Comparison of ENCODE assay signal across 29 cellular contexts in the genomic region with DNA sequence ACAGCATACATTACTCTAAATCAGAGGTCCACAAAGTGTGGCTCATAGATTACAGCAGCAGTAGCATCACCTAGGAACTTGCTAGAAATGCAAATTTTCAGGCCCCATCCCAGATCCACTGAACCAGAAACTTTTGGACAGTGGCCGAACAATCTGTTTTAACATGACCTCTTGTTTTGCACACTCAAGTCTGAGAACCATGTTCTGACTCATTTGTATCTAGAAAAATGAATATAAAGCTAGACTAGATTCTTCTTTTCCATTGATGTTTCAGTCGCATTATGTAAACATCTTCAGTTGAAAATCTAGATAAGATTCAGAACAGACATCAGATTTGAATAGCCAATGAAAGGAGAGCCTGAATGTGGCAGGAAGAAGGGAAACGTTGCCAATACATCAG.
DNase-seq lines count a peak whose midpoint lies in the region; ATAC-seq, FAIRE-seq and TF ChIP-seq lines count a peak whose summit lies in the region.
"Had no signal": no experiment of that assay in that cellular context is flagged by ENCODE, and none has a peak within 500 bp of the region (broad histone marks: within the 10 kb centered on the region; RNA-seq: fewer than 3 reads in every experiment).

No MANE protein-coding gene starts in this region.

- H3K9me3 ChIP-seq in astrocyte (ENCODE audit: insufficient read depth, low read depth, low read length) (no peaks in the 10 kb centered on the region), transverse colon (no peaks in the 10 kb centered on the region)
- H3K9me3 ChIP-seq: A549, heart right ventricle, lower lobe of right lung, SJCRH30 had no signal

- TF ChIP-seq CTCF in GM12865 (IDR thresholded peaks at IDR 0.05; ENCODE audit: insufficient read depth, low read depth, low read length, missing control alignments): no peak
- no peak for TF ChIP-seq CTCF in astrocyte (IDR thresholded peaks at IDR 0.05; ENCODE audit: insufficient read depth, low read depth, low read length)
- no peak for TF ChIP-seq CTCF in lower leg skin (IDR thresholded peaks at IDR 0.05)
- TF ChIP-seq CTCF in transverse colon (IDR thresholded peaks at IDR 0.05): no peak

- POLR2A ChIA-PET in T-cell (lab: Charles Lee): no interaction called here

- peak; percentile 22 for DNase-seq in GM12865 (ENCODE audit: low read depth)
- DNase-seq in astrocyte (ENCODE audit: low read depth): peak; percentile 18
- no peak for DNase-seq in T-cell
- no peak for DNase-seq in lower leg skin (ENCODE audit: low spot score in 2 of 2)
- DNase-seq in transverse colon: no peak
- DNase-seq: activated CD4-positive, alpha-beta T cell treated with anti-CD3 and anti-CD28 coated beads, Interleukin-2, amount 50 U/mL, for 4 hours; foreskin fibroblast; H7; heart right ventricle; kidney glomerular epithelial cell; lower lobe of right lung; NCI-H187; NCI-H748 treated with DMSO at 0.1 percent for 48 hours; SJCRH30; small intestine; stimulated activated CD4-positive, alpha-beta T cell treated with anti-CD3 and anti-CD28 coated beads, Interleukin-1b, Interleukin-23, amount 100 ng/mL, for 48 hours had no signal

- H3K4me1 Mint-ChIP-seq in astrocyte (ENCODE audit: low read depth, unreplicated experiment) (no peaks in the 10 kb centered on the region), T-cell (no peaks in the 10 kb centered on the region)

- FAIRE-seq in astrocyte (lab: Jason Lieb, UNC): no peak
- FAIRE-seq: A549, G401.6 had no signal

- no peak overlapping the region for H3K27ac Mint-ChIP-seq in astrocyte (ENCODE audit: unreplicated experiment)
- no peak overlapping the region for H3K27ac Mint-ChIP-seq in T-cell
- H3K27ac Mint-ChIP-seq: activated naive CD4-positive, alpha-beta T cell treated with anti-CD3 and anti-CD28 coated beads, Interleukin-2, amount 50 U/mL, for 72 hours; B cell; natural killer cell treated with Interleukin-12 subunit alpha and Interleukin-12 subunit beta and Interleukin-15 and Interleukin-18, amount 100 ng/mL, for 72 hours; T-helper 1 cell treated with Interleukin-12 subunit alpha and Interleukin-12 subunit beta and Interleukin-4 antibody, amounts not matched to agents 30 μg/mL and 1 μg/mL, for 36 hours; type B pancreatic cell had no signal

- no peak for TF ChIP-seq EP300 in transverse colon (IDR thresholded peaks at IDR 0.05; ENCODE audit: low read depth)

- intact Hi-C loops in lower leg skin (cut with DNase I; ENCODE audit: low total_unique reads) (no loop called here), transverse colon (cut with DNase I; ENCODE audit: low total_unique reads) (no loop called here)

- H4K20me1 ChIP-seq in astrocyte (ENCODE audit: insufficient read depth, low read length): no peaks in the 10 kb centered on the region

- H3K4me3 Mint-ChIP-seq in astrocyte (ENCODE audit: unreplicated experiment) (no peak overlapping the region), T-cell (no peak overlapping the region)
- H3K4me3 Mint-ChIP-seq: B cell; IgD-negative memory B cell; natural killer cell treated with Interleukin-12 subunit alpha and Interleukin-12 subunit beta and Interleukin-15 and Interleukin-18, amount 100 ng/mL, for 72 hours; T-helper 1 cell treated with Interleukin-12 subunit alpha and Interleukin-12 subunit beta and Interleukin-4 antibody, amounts not matched to agents 30 μg/mL and 1 μg/mL, for 36 hours; type B pancreatic cell had no signal

- peak; percentile 61 for ATAC-seq in GM21390 (IDR thresholded peaks at IDR 0.05; ENCODE audit: unreplicated experiment)
- peak; percentile 41 for ATAC-seq in HG03039 (IDR thresholded peaks at IDR 0.05; ENCODE audit: unreplicated experiment)
- no peak for ATAC-seq in T-cell (replicated peaks in 1 of 4)
- no peak for ATAC-seq in HG02870 (IDR thresholded peaks at IDR 0.05; ENCODE audit: unreplicated experiment)
- ATAC-seq: A549; activated naive CD4-positive, alpha-beta T cell treated with anti-CD3 and anti-CD28 coated beads, Interleukin-2, amount 50 U/mL, for 72 hours; heart right ventricle; lower lobe of right lung; natural killer cell treated with Interleukin-12 subunit alpha and Interleukin-12 subunit beta and Interleukin-15 and Interleukin-18, amount 100 ng/mL, for 72 hours had no signal

- no peak for TF ChIP-seq POLR2A in lower leg skin (IDR thresholded peaks at IDR 0.05)
- no peak for TF ChIP-seq POLR2A in transverse colon (IDR thresholded peaks at IDR 0.05)

- H3K36me3 ChIP-seq in astrocyte (ENCODE audit: insufficient read depth, low read length): no peaks in the 10 kb centered on the region
- no peaks in the 10 kb centered on the region for H3K36me3 ChIP-seq in transverse colon
- H3K36me3 ChIP-seq: cardiac muscle cell, heart right ventricle, lower lobe of right lung, SJCRH30 had no signal

- H3K9me3 Mint-ChIP-seq in astrocyte (ENCODE audit: unreplicated experiment): no peaks in the 10 kb centered on the region
- peaks cover 0 to 25% (median 3%) of the 10 kb centered on the region in 3 donors for H3K9me3 Mint-ChIP-seq in T-cell
- H3K9me3 Mint-ChIP-seq: IgD-negative memory B cell, type B pancreatic cell had no signal

- H3K9ac ChIP-seq in astrocyte (ENCODE audit: low read length): no peak overlapping the region

- H3K4me3 ChIP-seq in GM12865 (ENCODE audit: low read depth, low read length) (no peak overlapping the region), astrocyte (ENCODE audit: insufficient read depth, low read depth, low read length) (no peak overlapping the region), lower leg skin (ENCODE audit: low read depth, poor library complexity, severe bottlenecking) (no peak overlapping the region), transverse colon (no peak overlapping the region)
- H3K4me3 ChIP-seq: A549, cardiac muscle cell, coronary artery, heart right ventricle, lower lobe of right lung, SJCRH30 had no signal

- CTCF ChIA-PET in T-cell (lab: Charles Lee): no interaction called here

- H3K36me3 Mint-ChIP-seq in astrocyte (ENCODE audit: low read depth, unreplicated experiment) (no peaks in the 10 kb centered on the region), T-cell (no peaks in the 10 kb centered on the region)
- H3K36me3 Mint-ChIP-seq: activated naive CD4-positive, alpha-beta T cell treated with anti-CD3 and anti-CD28 coated beads, Interleukin-2, amount 50 U/mL, for 72 hours; IgD-negative memory B cell; natural killer cell treated with Interleukin-12 subunit alpha and Interleukin-12 subunit beta and Interleukin-15 and Interleukin-18, amount 100 ng/mL, for 72 hours; type B pancreatic cell had no signal

- H3K4me1 ChIP-seq in astrocyte (ENCODE audit: insufficient read depth, low read length): no peaks in the 10 kb centered on the region
- no peaks in the 10 kb centered on the region for H3K4me1 ChIP-seq in transverse colon
- H3K4me1 ChIP-seq: lower lobe of right lung, SJCRH30 had no signal

- H3K27me3 Mint-ChIP-seq in astrocyte (ENCODE audit: low read depth, unreplicated experiment) (no peaks in the 10 kb centered on the region), T-cell (no peaks in the 10 kb centered on the region)
- H3K27me3 Mint-ChIP-seq: B cell; IgD-negative memory B cell; natural killer cell treated with Interleukin-12 subunit alpha and Interleukin-12 subunit beta and Interleukin-15 and Interleukin-18, amount 100 ng/mL, for 72 hours; type B pancreatic cell had no signal

- 80% methylated on average over 3 of the region's 3 CpGs for WGBS in lower leg skin, 2 donors
- 68 to 77% methylated on average over 3 of the region's 3 CpGs for WGBS in transverse colon (ENCODE audit: low coverage in 1 of 2), 2 donors

- in situ Hi-C loops in transverse colon (cut with MboI; ENCODE audit: low pct_ligation_motif_present in 1 of 4, low pct_unique_long_range_greater_than_20kb in 1 of 4, low sequenced_read_pairs in 3 of 4): no loop called here

- H3K4me2 ChIP-seq in astrocyte (ENCODE audit: low read length): no peak overlapping the region
- H3K4me2 ChIP-seq: A549 had no signal

- H2AFZ ChIP-seq in astrocyte (ENCODE audit: low read depth, low read length): no peak overlapping the region

- H3K27me3 ChIP-seq in astrocyte (ENCODE audit: insufficient read depth, low read length) (no peaks in the 10 kb centered on the region), transverse colon (no peaks in the 10 kb centered on the region)
- H3K27me3 ChIP-seq: SJCRH30 had no signal

- H3K27ac ChIP-seq in astrocyte (ENCODE audit: low read depth, low read length) (no peak overlapping the region), transverse colon (no peak overlapping the region)
- H3K27ac ChIP-seq: A549, cardiac muscle cell, coronary artery, heart right ventricle, lower lobe of right lung, SJCRH30 had no signal

- no peaks in the 10 kb centered on the region for H3K79me2 ChIP-seq in astrocyte (ENCODE audit: insufficient read depth, low read length)

Comparison
In these comparisons a context has a peak if more than half of its experiments do, and no peak if none do; other contexts are left out.
1. DNase-seq: peak in GM12865 (single experiment) and astrocyte (single experiment); none in T-cell (0 of 34), lower leg skin (0 of 2) and transverse colon (single experiment).
2. ATAC-seq: peak in GM21390 (single experiment) and HG03039 (single experiment); none in T-cell (0 of 4) and HG02870 (single experiment).